6 cellular contexts compared by ENCODE assay signal in the genomic region with DNA sequence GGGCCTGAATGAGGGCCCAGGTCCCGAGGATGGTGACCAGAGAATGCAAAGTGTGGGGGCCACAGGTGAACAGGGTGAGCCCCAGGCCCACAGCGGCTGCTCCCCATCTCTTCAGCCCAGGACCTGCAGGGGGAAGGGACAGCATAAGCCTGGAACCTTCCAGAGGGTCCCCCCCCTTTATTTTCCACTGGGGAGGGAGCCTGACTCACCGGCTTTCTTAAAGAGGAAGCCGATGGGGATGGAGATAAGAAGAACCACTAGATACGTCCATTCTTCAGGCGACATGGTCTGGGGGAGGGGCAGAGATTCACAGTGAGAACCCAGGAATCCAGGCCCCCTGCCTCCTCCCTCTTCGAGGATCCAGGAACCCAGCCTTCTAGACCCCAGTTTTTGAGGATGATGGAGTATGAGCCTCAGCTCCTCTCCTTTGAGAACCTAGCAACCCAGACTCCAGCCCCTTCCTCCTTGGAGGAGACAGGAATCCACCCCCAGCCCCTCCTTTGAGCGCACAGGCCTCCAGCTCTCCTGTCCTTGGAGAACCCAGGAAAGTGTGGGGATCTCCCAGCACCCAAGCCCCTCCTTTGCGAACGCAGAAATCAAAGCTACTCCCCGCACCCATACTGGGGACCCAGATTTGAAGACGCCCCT. TPM values are rescaled to one million over a fixed set of nuclear protein-coding genes. Genes with fewer than 3 reads are reported as not detected.
DNase-seq lines count a peak whose midpoint lies in the region; ATAC-seq and TF ChIP-seq lines count a peak whose summit lies in the region.

No MANE protein-coding gene starts in this region.

- peak overlapping the region; percentile 74 for H2AFZ ChIP-seq in IMR-90 (replicated peaks; ENCODE audit: low read length, poor library complexity)

- POLR2A ChIA-PET in IMR-90 (lab: Charles Lee; ENCODE audit: unreplicated experiment): no interaction called here
- POLR2A ChIA-PET in activated CD4-positive, alpha-beta memory T cell treated with anti-CD3 and anti-CD28 coated beads for 36 hours (lab: Charles Lee): interaction anchor here (0.8 to 7.8 kb wide), 9 partner anchors 12 to 261 kb away, joined by 3 to 103 read pairs (median 9); partner anchors contain the start of genes LENG1, LENG8, PRPF31 and RPS9

- WGBS in IMR-90 (ENCODE audit: extremely low coverage in 2 of 2, insufficient read length in 1 of 2), 2 experiments: no CpG with 5 or more reads among the region's 12 CpGs

- H4K8ac ChIP-seq in IMR-90 (ENCODE audit: low read depth in 2 of 2, low read length in 2 of 2): peak overlapping the region in 1 of 2 experiments; percentile 41; a peak in 1 of 4 replicates

- TF ChIP-seq RAD21 in IMR-90 (IDR thresholded peaks at IDR 0.05; ENCODE audit: low read length): 0 out of 2 replicates have a peak, but pooled peaks have one; percentile 16

- H3K79me1 ChIP-seq in IMR-90 (ENCODE audit: low read depth in 1 of 2, low read length in 2 of 2): peaks cover 21 to 57% of the 10 kb centered on the region in 2 experiments

- H3K9ac ChIP-seq in IMR-90 (ENCODE audit: low read depth, low read length) (peak overlapping the region; percentile 71), iPS-20b (ENCODE audit: low read depth, low read length) (peak overlapping the region; percentile 93; the same call in 1 of the 2 replicates)

- in situ Hi-C loops in IMR-90 (cut with MboI; ENCODE audit: low sequenced_read_pairs): no loop called here

- peak overlapping the region; percentile 82 for H3K4ac ChIP-seq in IMR-90 (ENCODE audit: low read depth, low read length)

- peak overlapping the region; percentile 35; the same call in 1 of the 2 replicates for H4K91ac ChIP-seq in IMR-90 (ENCODE audit: insufficient read depth, low read depth, low read length)

- H3K36me3 Mint-ChIP-seq in activated CD4-positive, alpha-beta memory T cell treated with anti-CD3 and anti-CD28 coated beads for 36 hours: peaks cover 27% of the 10 kb centered on the region

- peak overlapping the region; percentile 65 for H3K56ac ChIP-seq in IMR-90 (ENCODE audit: extremely low read depth, insufficient read depth, low read length)

- no peaks in the 10 kb centered on the region for H3K27me3 Mint-ChIP-seq in activated CD4-positive, alpha-beta memory T cell treated with anti-CD3 and anti-CD28 coated beads for 36 hours

- peak overlapping the region; percentile 91 for H3K27ac Mint-ChIP-seq in activated CD4-positive, alpha-beta memory T cell treated with anti-CD3 and anti-CD28 coated beads for 36 hours

- peak overlapping the region; percentile 92; the same call in 1 of the 2 replicates for H3K23ac ChIP-seq in IMR-90 (ENCODE audit: low read depth, low read length)

- H2BK15ac ChIP-seq in IMR-90 (ENCODE audit: low read depth, low read length): no peak overlapping the region; the same call in 2 of the 3 replicates

- H4K5ac ChIP-seq in IMR-90 (ENCODE audit: low read depth, low read length): peak overlapping the region; percentile 19; the same call in 1 of the 2 replicates

- ATAC-seq in IMR-90 (ENCODE audit: low read depth): no peak
- no peak for ATAC-seq in omental fat pad (ENCODE audit: low FRiP score)

- H2AK5ac ChIP-seq in IMR-90 (ENCODE audit: low read depth, low read length): peak overlapping the region; percentile 91

- BruUV-seq in IMR-90 (replicated peaks; lab: Mats Ljungman, UMichigan): no TSS peak

- H3K4me2 ChIP-seq in IMR-90 (ENCODE audit: low read depth, low read length): peak overlapping the region; percentile 89

- peak overlapping the region; percentile 88 for H2BK5ac ChIP-seq in IMR-90 (ENCODE audit: low read depth, low read length, poor library complexity, severe bottlenecking)

- H3K9me3 ChIP-seq in IMR-90 (ENCODE audit: control insufficient read depth, insufficient read depth, low read length) (no peaks in the 10 kb centered on the region), iPS-20b (ENCODE audit: insufficient read depth, low read depth, low read length) (no peaks in the 10 kb centered on the region)

- H3K14ac ChIP-seq in IMR-90 (replicated peaks; ENCODE audit: low read depth, low read length): peak overlapping the region; percentile 94

- H3K27me3 ChIP-seq in IMR-90 (ENCODE audit: control insufficient read depth, insufficient read depth, low read length) (no peaks in the 10 kb centered on the region), iPS-20b (ENCODE audit: insufficient read depth, low read length) (no peaks in the 10 kb centered on the region)

- H2BK20ac ChIP-seq in IMR-90 (ENCODE audit: low read depth, low read length): no peak overlapping the region

- H3K9me1 ChIP-seq in IMR-90 (ENCODE audit: insufficient read depth, low read length): peaks cover 3% of the 10 kb centered on the region; the same call in 1 of the 2 replicates

- no peaks in the 10 kb centered on the region for H3K9me3 Mint-ChIP-seq in activated CD4-positive, alpha-beta memory T cell treated with anti-CD3 and anti-CD28 coated beads for 36 hours

- H4K20me1 ChIP-seq in IMR-90 (ENCODE audit: insufficient read depth, low read length): peaks cover 16% of the 10 kb centered on the region

- H3K4me1 ChIP-seq in IMR-90 (ENCODE audit: control insufficient read depth, insufficient read depth, low read length) (peaks cover 5% of the 10 kb centered on the region), iPS-20b (ENCODE audit: insufficient read depth, low read length) (peaks cover 4% of the 10 kb centered on the region; the same call in 1 of the 2 replicates)

- H2AK9ac ChIP-seq in IMR-90 (replicated peaks; ENCODE audit: low read depth, low read length, poor library complexity): peak overlapping the region; percentile 99

- peak overlapping the region; percentile 15; the same call in 1 of the 2 replicates for H3K18ac ChIP-seq in IMR-90 (ENCODE audit: low read depth, low read length)

- H3K27ac ChIP-seq in IMR-90 (ENCODE audit: insufficient read depth, low read length): peak overlapping the region; percentile 88
- H3K27ac ChIP-seq in iPS-20b (ENCODE audit: low read length): no peak overlapping the region
- peak overlapping the region; percentile 98 for H3K27ac ChIP-seq in substantia nigra (ENCODE audit: low read depth, low read length, poor library complexity, severe bottlenecking)

- H2BK120ac ChIP-seq in IMR-90 (ENCODE audit: low read depth, low read length): peak overlapping the region; percentile 45; the same call in 1 of the 2 replicates

- CTCF ChIA-PET in IMR-90 (lab: Yijun Ruan, JAX): interaction anchor here (1.1 kb wide), 1 partner anchor 202 kb away, joined by 3 read pairs; no protein-coding TSS in a partner anchor
- CTCF ChIA-PET in activated CD4-positive, alpha-beta memory T cell treated with anti-CD3 and anti-CD28 coated beads for 36 hours (lab: Charles Lee): interaction anchor here (0.6 to 2.3 kb wide), 9 partner anchors 12 to 78 kb away, joined by 3 to 12 read pairs (median 6); partner anchors contain the start of genes CNOT3 and RPS9

- peak overlapping the region; percentile 85 for H3K4me3 Mint-ChIP-seq in activated CD4-positive, alpha-beta memory T cell treated with anti-CD3 and anti-CD28 coated beads for 36 hours

- intact Hi-C loops in IMR-90 (cut with micrococcal nuclease): loop anchor here (2.0 kb wide), 1 partner anchor 20 kb away; no protein-coding TSS in a partner anchor
- intact Hi-C loops in activated CD4-positive, alpha-beta memory T cell treated with anti-CD3 and anti-CD28 coated beads for 36 hours (cut with micrococcal nuclease): no loop called here

- DNase-seq in IMR-90 (peak; percentile 61), substantia nigra (lab: John Stamatoyannopoulos, UW) (peak in 10 of 49 donors; percentile 5 to 47 (median 14)), omental fat pad (ENCODE audit: low spot score) (no peak), NCI-H2107 (lab: John Stamatoyannopoulos, UW) (no peak)
- peak; percentile 80 for DNase-seq in activated CD4-positive, alpha-beta memory T cell treated with anti-CD3 and anti-CD28 coated beads for 36 hours

- no peak for TF ChIP-seq CTCF in IMR-90 (conservative IDR thresholded peaks at IDR 0.05; ENCODE audit: low read depth, low read length)
- TF ChIP-seq CTCF in omental fat pad (IDR thresholded peaks at IDR 0.05): no peak

- dilution Hi-C loops in IMR-90 (cut with HindIII; ENCODE audit: low sequenced_read_pairs, unreplicated experiment): no loop called here

- no peak for TF ChIP-seq POLR2A in IMR-90 (IDR thresholded peaks at IDR 0.05; ENCODE audit: low read depth, low read length)

- peaks cover 30% of the 10 kb centered on the region for H3K4me1 Mint-ChIP-seq in activated CD4-positive, alpha-beta memory T cell treated with anti-CD3 and anti-CD28 coated beads for 36 hours (ENCODE audit: low read depth)

- H3K4me3 ChIP-seq in IMR-90 (ENCODE audit: insufficient read depth, low read depth, low read length): peak overlapping the region; percentile 68
- peak overlapping the region; percentile 87 for H3K4me3 ChIP-seq in iPS-20b (ENCODE audit: low read length)

- peaks cover 23% of the 10 kb centered on the region for H3K36me3 ChIP-seq in IMR-90 (ENCODE audit: control insufficient read depth, insufficient read depth, low read length)
- H3K36me3 ChIP-seq in iPS-20b (ENCODE audit: insufficient read depth, low read depth, low read length): peaks cover 26% of the 10 kb centered on the region

RNA-seq across cellular contexts. Expression of gene MBOAT7, which starts 1.0 kb away (rescaled TPM):
- total RNA-seq in IMR-90 (2012; rRNA removed) (9.2 and 11.3 TPM in 2 replicates), omental fat pad (10 to 100 TPM; 21.0 to 72.4 (median 32.7) TPM)
- 121 and 137 TPM in 2 replicates for polyA plus RNA-seq in IMR-90 (2012; rRNA removed)
- 132 and 169 TPM in 2 replicates for polyA plus RNA-seq in IMR-90 (2012; cell fraction: cytosol; rRNA removed)
- 124 and 275 TPM in 2 replicates for polyA plus RNA-seq in IMR-90 (2012; cell fraction: nucleus; rRNA removed; ENCODE audit: low replicate concordance)
- 100 to 1,000 TPM; 107 to 112 TPM for total RNA-seq in activated CD4-positive, alpha-beta memory T cell treated with anti-CD3 and anti-CD28 coated beads for 36 hours

RNA-seq across cellular contexts. Expression of gene TSEN34, which starts 2.8 kb away (rescaled TPM):
- total RNA-seq in IMR-90 (2012; rRNA removed): 32.1 and 34.4 TPM in 2 replicates
- polyA plus RNA-seq in IMR-90 (2012; rRNA removed): 69.4 and 85.4 TPM in 2 replicates
- 76.0 and 115 TPM in 2 replicates for polyA plus RNA-seq in IMR-90 (2012; cell fraction: cytosol; rRNA removed)
- 23.3 and 54.8 TPM in 2 replicates for polyA plus RNA-seq in IMR-90 (2012; cell fraction: nucleus; rRNA removed; ENCODE audit: low replicate concordance)
- total RNA-seq in activated CD4-positive, alpha-beta memory T cell treated with anti-CD3 and anti-CD28 coated beads for 36 hours: 10 to 100 TPM; 15.5 to 16.3 TPM
- 10 to 100 TPM; 36.1 to 49.3 (median 40.3) TPM for total RNA-seq in omental fat pad

RNA-seq across cellular contexts. Expression of gene RPS9, which starts 12.3 kb away (rescaled TPM):
- 1,531 and 2,225 TPM in 2 replicates for total RNA-seq in IMR-90 (2012; rRNA removed)
- 2,323 and 2,588 TPM in 2 replicates for polyA plus RNA-seq in IMR-90 (2012; rRNA removed)
- polyA plus RNA-seq in IMR-90 (2012; cell fraction: cytosol; rRNA removed): 5,840 and 5,869 TPM in 2 replicates
- polyA plus RNA-seq in IMR-90 (2012; cell fraction: nucleus; rRNA removed; ENCODE audit: low replicate concordance): 1,199 and 1,463 TPM in 2 replicates
- 1,000 to 10,000 TPM; 1,595 to 1,653 TPM for total RNA-seq in activated CD4-positive, alpha-beta memory T cell treated with anti-CD3 and anti-CD28 coated beads for 36 hours
- total RNA-seq in omental fat pad: 1,000 to 10,000 TPM; 1,567 to 2,105 (median 1,838) TPM

RNA-seq across cellular contexts. Expression of gene TMC4, which starts 15.4 kb away (rescaled TPM):
- total RNA-seq in IMR-90 (2012; rRNA removed): 0.28 and 0.72 TPM in 2 replicates
- 1.1 and 1.3 TPM in 2 replicates for polyA plus RNA-seq in IMR-90 (2012; rRNA removed)
- 2.3 and 2.6 TPM in 2 replicates for polyA plus RNA-seq in IMR-90 (2012; cell fraction: cytosol; rRNA removed)
- 3.1 and 5.7 TPM in 2 replicates for polyA plus RNA-seq in IMR-90 (2012; cell fraction: nucleus; rRNA removed; ENCODE audit: low replicate concordance)
- total RNA-seq in activated CD4-positive, alpha-beta memory T cell treated with anti-CD3 and anti-CD28 coated beads for 36 hours: under 1 TPM; 0.26 to 0.27 TPM
- 1 to 10 TPM in 3 of 4 donors, not detected in 1; 1.2 to 4.1 (median 1.6) TPM for total RNA-seq in omental fat pad

RNA-seq across cellular contexts. Expression of gene LENG1, which starts 28.8 kb away (rescaled TPM):
- total RNA-seq in IMR-90 (2012; rRNA removed): 2.7 and 5.0 TPM in 2 replicates
- 5.3 and 6.1 TPM in 2 replicates for polyA plus RNA-seq in IMR-90 (2012; rRNA removed)
- polyA plus RNA-seq in IMR-90 (2012; cell fraction: cytosol; rRNA removed): 4.1 and 8.6 TPM in 2 replicates
- polyA plus RNA-seq in IMR-90 (2012; cell fraction: nucleus; rRNA removed; ENCODE audit: low replicate concordance): 2.3 and 4.0 TPM in 2 replicates
- 1 to 10 TPM; 4.7 to 5.3 TPM for total RNA-seq in activated CD4-positive, alpha-beta memory T cell treated with anti-CD3 and anti-CD28 coated beads for 36 hours
- 10 to 100 TPM in 1 of 4 donors, 1 to 10 TPM in 3; 5.3 to 12.3 (median 7.4) TPM for total RNA-seq in omental fat pad

Comparison
In these comparisons a context has a peak if more than half of its experiments do, and no peak if none do; other contexts are left out.
1. DNase-seq: peak in IMR-90 (single experiment) and activated CD4-positive, alpha-beta memory T cell treated with anti-CD3 and anti-CD28 coated beads for 36 hours (single experiment); none in omental fat pad (single experiment) and NCI-H2107 (single experiment).